In genomic region chr4:6804082-6804752, GRCh38 we compare ENCODE assay signal across 14 cellular contexts. TPM values are rescaled to one million over a fixed set of nuclear protein-coding genes. Genes with fewer than 3 reads are reported as not detected.
DNase-seq lines count a peak whose midpoint lies in the region; ATAC-seq and TF ChIP-seq lines count a peak whose summit lies in the region.
"Had no signal": no experiment of that assay in that cellular context is flagged by ENCODE, and none has a peak within 500 bp of the region (broad histone marks: within the 10 kb centered on the region; RNA-seq: fewer than 3 reads in every experiment).

No MANE protein-coding gene starts in this region.

- no peak for DNase-seq in PC-3
- peak in 1 of 2 donors; percentile 64 for DNase-seq in left colon
- DNase-seq in gastrocnemius medialis, result no peak
- DNase-seq in COLO829 (ENCODE audit: low spot score), result no peak
- no peak for DNase-seq in activated naive CD4-positive, alpha-beta T cell treated with Interleukin-2 at 50 U/mL for 16 hours
- DNase-seq in Ammon's horn (ENCODE audit: low spot score), result no peak
- DNase-seq: BE2C; CD8-positive, alpha-beta memory T cell; DMS53; GF-D8; HCEC 1CT; HFFc6 had no signal

- H4K20me1 ChIP-seq in PC-3 (ENCODE audit: low read length), result 0 out of 2 replicates have a peak, but pooled peaks cover 14% of the 10 kb centered on the region

- H3K27me3 ChIP-seq in PC-3 (ENCODE audit: low read length) (no peaks in the 10 kb centered on the region), neutrophil (no peaks in the 10 kb centered on the region), gastrocnemius medialis (no peaks in the 10 kb centered on the region)
- H3K27me3 ChIP-seq: BE2C had no signal

- no peak for TF ChIP-seq CTCF in PC-3 (conservative IDR thresholded peaks at IDR 0.05; ENCODE audit: low read depth, low read length)
- TF ChIP-seq CTCF in neutrophil (IDR thresholded peaks at IDR 0.05), result no peak
- TF ChIP-seq CTCF in gastrocnemius medialis (IDR thresholded peaks at IDR 0.05 in 4 of 5, conservative IDR thresholded peaks at IDR 0.05 in 1 of 5), result no peak

- no peak overlapping the region for H3K4me2 ChIP-seq in PC-3 (ENCODE audit: low read length)

- H3K36me3 ChIP-seq in PC-3 (ENCODE audit: low read depth, low read length) (peaks cover 4% of the 10 kb centered on the region; the same call in 1 of the 2 replicates), neutrophil (no peaks in the 10 kb centered on the region), gastrocnemius medialis (no peaks in the 10 kb centered on the region)
- H3K36me3 ChIP-seq: BE2C had no signal

- ATAC-seq in PC-3, result no peak
- peak; percentile 97 for ATAC-seq in left colon
- no peak for ATAC-seq in gastrocnemius medialis
- ATAC-seq in HG02571 (IDR thresholded peaks at IDR 0.05; ENCODE audit: unreplicated experiment), result no peak

- H3K27ac ChIP-seq in PC-3 (ENCODE audit: low read length) (peak overlapping the region; percentile 26; the same call in 1 of the 2 replicates), neutrophil (peak overlapping the region; percentile 99), gastrocnemius medialis (peak overlapping the region in 3 of 4 donors; percentile 12 to 43 (median 16))

- H3K4me3 ChIP-seq in PC-3 (ENCODE audit: low read length) (no peak overlapping the region), neutrophil (ENCODE audit: low read depth in 1 of 2, low read length in 1 of 2) (no peak overlapping the region), gastrocnemius medialis (no peak overlapping the region)

- intact Hi-C loops in PC-3 (cut with micrococcal nuclease) (no loop called here), left colon (cut with DNase I, micrococcal nuclease) (no loop called here), gastrocnemius medialis (cut with DNase I; ENCODE audit: low total_unique reads) (no loop called here)

- no peaks in the 10 kb centered on the region for H3K9me3 ChIP-seq in PC-3 (ENCODE audit: low read length)
- no peaks in the 10 kb centered on the region for H3K9me3 ChIP-seq in neutrophil
- no peaks in the 10 kb centered on the region for H3K9me3 ChIP-seq in gastrocnemius medialis
- H3K9me3 ChIP-seq: BE2C had no signal

- peaks cover 43% of the 10 kb centered on the region for H3K4me1 ChIP-seq in PC-3 (ENCODE audit: insufficient read depth, low read length)
- peaks cover 54 to 86% of the 10 kb centered on the region in 2 experiments for H3K4me1 ChIP-seq in neutrophil (ENCODE audit: control insufficient read depth in 1 of 2, insufficient read depth in 1 of 2, low read depth in 1 of 2, low read length in 1 of 2)
- H3K4me1 ChIP-seq in gastrocnemius medialis, result peaks cover 73 to 83% of the 10 kb centered on the region in 2 donors

- H3K79me2 ChIP-seq in PC-3 (ENCODE audit: low read length), result peaks cover 84% of the 10 kb centered on the region

- no peaks in the 10 kb centered on the region for H3K9me2 ChIP-seq in PC-3 (replicated peaks; ENCODE audit: low read length)

- in situ Hi-C loops in gastrocnemius medialis (cut with MboI; ENCODE audit: low sequenced_read_pairs in 4 of 4), result no loop called here

- no peak overlapping the region for H3K9ac ChIP-seq in PC-3 (ENCODE audit: low read length)

- H2AFZ ChIP-seq in PC-3 (ENCODE audit: low read length), result no peak overlapping the region

- no TSS peak for BruUV-seq in PC-3 (replicated peaks; lab: Mats Ljungman, UMichigan)

- CTCF ChIA-PET in PC-3 (lab: Charles Lee), result interaction anchor here (0.6 kb wide), 1 partner anchor 949 kb away, joined by 3 read pairs; no protein-coding TSS in a partner anchor

- no peaks in the 10 kb centered on the region for H3F3A ChIP-seq in PC-3 (ENCODE audit: low read length, unreplicated experiment)

- POLR2A ChIA-PET in PC-3 (lab: Charles Lee; ENCODE audit: unreplicated experiment), result no interaction called here

- no peak for TF ChIP-seq POLR2A in gastrocnemius medialis (IDR thresholded peaks at IDR 0.05)

RNA-seq across cellular contexts. Expression of gene KIAA0232, which starts 21.7 kb away (rescaled TPM):
- 5.5 and 5.6 TPM in 2 replicates for total RNA-seq in PC-3 (2014; rRNA removed)
- 10 to 100 TPM; 40.7 to 49.4 TPM for total RNA-seq in left colon
- 10 to 100 TPM; 39.1 to 66.4 (median 60.4) TPM for total RNA-seq in gastrocnemius medialis

Comparison
In these comparisons a context has a peak if more than half of its experiments do, and no peak if none do; other contexts are left out.
1. H3K27ac ChIP-seq: peak in every context shown above with its lines; median percentile 99 in neutrophil; 26 in PC-3; 16 in gastrocnemius medialis.